ENCODE assay signal across 1 cellular context in genomic region chr21:33406493-33406892, GRCh38.
TF ChIP-seq lines count a peak whose summit lies in the region.

No MANE protein-coding gene starts in this region.

TF ChIP-seq in WTC11, 78 proteins besides CTCF, POLR2A, EP300 and RAD21 (continued from another document):
- TF ChIP-seq ZNF532 (CRISPR knock-in tag; IDR thresholded peaks at IDR 0.05; ENCODE audit: borderline replicate concordance) (no peak), NR2C2 (CRISPR knock-in tag; IDR thresholded peaks at IDR 0.05) (no peak), JUN (CRISPR knock-in tag; IDR thresholded peaks at IDR 0.05) (no peak), ZNF219 (CRISPR knock-in tag; IDR thresholded peaks at IDR 0.05; ENCODE audit: borderline replicate concordance) (no peak)
